In the genomic region with DNA sequence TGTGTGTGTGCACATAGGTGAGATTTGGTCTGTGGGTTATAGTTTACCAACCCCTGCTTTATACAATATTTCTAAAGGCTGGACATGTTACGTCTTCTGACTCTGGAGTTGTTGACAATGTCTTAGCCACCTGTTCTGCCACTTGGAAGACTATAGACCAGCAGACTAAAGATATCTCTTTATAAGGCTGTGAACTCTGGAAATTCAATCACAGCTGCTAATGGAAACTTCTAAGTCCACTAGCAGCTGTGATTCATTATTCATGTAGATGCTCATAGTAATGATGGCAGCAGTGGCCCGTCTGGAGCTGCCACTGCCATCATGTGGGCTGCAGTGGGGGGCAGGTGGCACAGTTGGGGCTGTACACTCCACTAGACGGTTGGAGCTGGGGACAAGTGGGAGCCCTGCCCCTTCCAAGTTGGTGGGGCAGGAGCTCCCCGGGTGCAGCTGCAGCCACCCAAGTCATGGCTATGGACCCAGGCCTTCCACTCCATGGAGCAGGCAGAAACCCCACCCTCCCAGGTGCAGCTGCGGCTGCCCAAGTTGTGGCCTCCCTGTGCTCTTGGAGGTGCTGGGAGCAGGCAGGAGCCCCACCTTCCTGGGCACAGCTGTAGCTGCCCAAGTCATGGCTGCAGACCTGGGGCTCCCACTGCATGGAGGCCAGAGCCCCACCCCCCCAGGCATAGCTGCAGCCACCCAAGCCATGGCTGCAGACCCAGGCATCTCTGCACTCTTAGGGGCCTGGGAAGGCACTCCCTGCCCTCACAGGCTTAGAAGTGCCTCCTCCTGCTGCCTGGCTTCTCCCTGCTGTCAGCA, we compare ENCODE assay signal across 27 cellular contexts. TPM values are rescaled to one million over a fixed set of nuclear protein-coding genes. Genes with fewer than 3 reads are reported as not detected.
"Had no signal": no experiment of that assay in that cellular context is flagged by ENCODE, and none has a peak within 500 bp of the region (broad histone marks: within the 10 kb centered on the region; RNA-seq: fewer than 3 reads in every experiment).

No MANE protein-coding gene starts in this region.

- H3K9me3 Mint-ChIP-seq: activated CD4-positive, alpha-beta T cell treated with anti-CD3 and anti-CD28 coated beads, Interleukin-2, amount 10 ng/mL, durations not matched to agents 24 days and 14 days; activated naive CD4-positive, alpha-beta T cell treated with anti-CD3 and anti-CD28 coated beads, Interleukin-2, amount 50 U/mL, for 24 hours; activated T-cell treated with anti-CD3 and anti-CD28 coated beads, Interleukin-2, amount 50 U/mL, for 24 hours; activated T-helper 1 cell treated with anti-CD3 and anti-CD28 coated beads, Interleukin-12 subunit alpha, Interleukin-12 subunit beta, Interleukin-2, Interleukin-4 antibody, amounts not matched to agents 30 ng/mL and 10 ng/mL and 1 ng/mL, durations not matched to agents 14 hours and 24 hours and 36 hours; T-helper 1 cell treated with Interleukin-12 subunit alpha and Interleukin-12 subunit beta and Interleukin-4 antibody, amounts not matched to agents 30 μg/mL and 1 μg/mL, for 36 hours had no signal

- H3K4me3 Mint-ChIP-seq: activated CD4-positive, alpha-beta T cell treated with anti-CD3 and anti-CD28 coated beads, Interleukin-2, amount 10 ng/mL, durations not matched to agents 24 days and 14 days; activated CD8-positive, alpha-beta memory T cell treated with anti-CD3 and anti-CD28 coated beads, Interleukin-2, amount 10 ng/mL, durations not matched to agents 7 days and 5 days; activated naive CD4-positive, alpha-beta T cell treated with anti-CD3 and anti-CD28 coated beads, Interleukin-2, amount 50 U/mL, for 24 hours; activated T-cell treated with anti-CD3 and anti-CD28 coated beads, Interleukin-2, amount 50 U/mL, for 24 hours; activated T-helper 1 cell treated with anti-CD3 and anti-CD28 coated beads, Interleukin-12 subunit alpha, Interleukin-12 subunit beta, Interleukin-2, Interleukin-4 antibody, amounts not matched to agents 30 ng/mL and 10 ng/mL and 1 ng/mL, durations not matched to agents 14 hours and 24 hours and 36 hours; T-helper 1 cell treated with Interleukin-12 subunit alpha and Interleukin-12 subunit beta and Interleukin-4 antibody, amounts not matched to agents 30 μg/mL and 1 μg/mL, for 36 hours; WTC11 had no signal

- H3K36me3 Mint-ChIP-seq: activated CD8-positive, alpha-beta memory T cell treated with anti-CD3 and anti-CD28 coated beads, Interleukin-2, amount 10 ng/mL, durations not matched to agents 7 days and 5 days had no signal

- DNase-seq: activated CD4-positive, alpha-beta T cell treated with anti-CD3 and anti-CD28 coated beads for 1 hour; activated CD4-positive, alpha-beta T cell treated with anti-CD3 and anti-CD28 coated beads, Interleukin-2, amount 10 ng/mL, durations not matched to agents 24 days and 14 days; activated CD4-positive, alpha-beta T cell treated with anti-CD3 and anti-CD28 coated beads, Interleukin-2, amount 50 U/mL, for 48 hours; activated CD8-positive, alpha-beta memory T cell treated with anti-CD3 and anti-CD28 coated beads, Interleukin-2, amount 10 ng/mL, durations not matched to agents 7 days and 5 days; activated effector memory CD4-positive, alpha-beta T cell treated with Interleukin-2 at 50 U/mL for 16 hours; activated naive CD4-positive, alpha-beta T cell; activated T-cell treated with anti-CD3 and anti-CD28 coated beads, Interleukin-2, amount 50 U/mL, for 24 hours; Karpas-422; NCI-H1048; NCI-H1417; NCI-H1694; NCI-H2029; NCI-H2107; NCI-H2171 treated with DMSO at 0.1 percent for 48 hours; NCI-H345; NCI-H510A; NCI-H69; PC-3; SHP77 had no signal

- H3K27ac Mint-ChIP-seq: activated CD4-positive, alpha-beta T cell treated with anti-CD3 and anti-CD28 coated beads, Interleukin-2, amount 10 ng/mL, durations not matched to agents 24 days and 14 days; activated CD8-positive, alpha-beta memory T cell treated with anti-CD3 and anti-CD28 coated beads, Interleukin-2, amount 10 ng/mL, durations not matched to agents 7 days and 5 days; activated naive CD4-positive, alpha-beta T cell treated with anti-CD3 and anti-CD28 coated beads, Interleukin-2, amount 50 U/mL, for 24 hours; activated T-cell treated with anti-CD3 and anti-CD28 coated beads, Interleukin-2, amount 50 U/mL, for 24 hours; activated T-helper 1 cell treated with anti-CD3 and anti-CD28 coated beads, Interleukin-12 subunit alpha, Interleukin-12 subunit beta, Interleukin-2, Interleukin-4 antibody, amounts not matched to agents 30 ng/mL and 10 ng/mL and 1 ng/mL, durations not matched to agents 14 hours and 24 hours and 36 hours; T-helper 1 cell treated with Interleukin-12 subunit alpha and Interleukin-12 subunit beta and Interleukin-4 antibody, amounts not matched to agents 30 μg/mL and 1 μg/mL, for 36 hours; WTC11 had no signal

RNA-seq across cellular contexts. Expression of gene IGFL4, which starts 8.8 kb away (rescaled TPM):
- total RNA-seq: activated CD4-positive, alpha-beta T cell treated with anti-CD3 and anti-CD28 coated beads, Interleukin-2, amount 10 ng/mL, durations not matched to agents 24 days and 14 days; activated CD8-positive, alpha-beta memory T cell treated with anti-CD3 and anti-CD28 coated beads, Interleukin-2, amount 10 ng/mL, durations not matched to agents 7 days and 5 days; activated T-helper 1 cell treated with anti-CD3 and anti-CD28 coated beads, Interleukin-12 subunit alpha, Interleukin-12 subunit beta, Interleukin-2, Interleukin-4 antibody, amounts not matched to agents 30 ng/mL and 10 ng/mL and 1 ng/mL, durations not matched to agents 14 hours and 24 hours and 36 hours; aorta; breast epithelium; K562; PC-3 had no signal

RNA-seq across cellular contexts. Expression of gene PGLYRP1, which starts 9.1 kb away (rescaled TPM):
- total RNA-seq: activated CD4-positive, alpha-beta T cell treated with anti-CD3 and anti-CD28 coated beads, Interleukin-2, amount 10 ng/mL, durations not matched to agents 24 days and 14 days; activated CD8-positive, alpha-beta memory T cell treated with anti-CD3 and anti-CD28 coated beads, Interleukin-2, amount 10 ng/mL, durations not matched to agents 7 days and 5 days; activated T-helper 1 cell treated with anti-CD3 and anti-CD28 coated beads, Interleukin-12 subunit alpha, Interleukin-12 subunit beta, Interleukin-2, Interleukin-4 antibody, amounts not matched to agents 30 ng/mL and 10 ng/mL and 1 ng/mL, durations not matched to agents 14 hours and 24 hours and 36 hours; breast epithelium; K562; PC-3; SK-MEL-5; WTC11 had no signal

RNA-seq across cellular contexts. Expression of gene NOVA2, which starts 58.3 kb away (rescaled TPM):
- total RNA-seq: activated CD4-positive, alpha-beta T cell treated with anti-CD3 and anti-CD28 coated beads, Interleukin-2, amount 10 ng/mL, durations not matched to agents 24 days and 14 days; activated T-helper 1 cell treated with anti-CD3 and anti-CD28 coated beads, Interleukin-12 subunit alpha, Interleukin-12 subunit beta, Interleukin-2, Interleukin-4 antibody, amounts not matched to agents 30 ng/mL and 10 ng/mL and 1 ng/mL, durations not matched to agents 14 hours and 24 hours and 36 hours; K562; PC-3 had no signal
